ENCODE assay signal across 14 cellular contexts in the genomic region with DNA sequence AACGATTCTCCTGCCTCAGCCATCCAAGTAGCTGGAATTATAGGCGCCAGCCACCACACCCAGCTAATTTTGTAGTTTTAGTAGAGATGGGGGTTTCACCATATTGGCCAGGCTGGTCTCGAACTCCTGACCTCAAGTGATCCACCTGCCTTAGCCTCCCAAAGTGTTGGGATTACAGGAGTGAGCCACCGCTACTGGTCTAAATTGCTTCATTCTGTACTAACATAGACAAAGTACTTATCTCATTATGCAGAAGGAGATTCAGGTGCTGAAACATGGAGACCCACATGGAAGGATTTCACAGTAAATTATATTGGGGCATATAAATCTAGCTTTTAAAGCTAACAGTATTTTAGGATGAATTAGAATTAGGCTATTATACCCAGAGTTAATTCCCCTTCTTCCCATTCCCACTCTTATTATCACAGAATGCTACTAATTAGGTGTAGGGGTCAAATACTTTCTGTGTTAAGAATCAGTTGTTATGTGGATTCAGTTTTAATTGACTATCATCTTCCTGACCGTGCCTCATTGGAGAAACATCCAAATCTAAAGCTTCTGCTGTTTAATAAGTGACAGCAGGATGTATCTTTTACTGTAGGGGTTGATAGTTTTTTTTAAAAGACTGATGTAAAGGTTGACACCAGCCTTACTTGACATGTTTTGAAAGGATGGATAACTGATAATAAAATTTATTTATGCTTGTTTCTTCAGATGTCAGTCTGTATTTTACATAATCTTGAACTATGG. TPM values are rescaled to one million over a fixed set of nuclear protein-coding genes. Genes with fewer than 3 reads are reported as not detected.
DNase-seq lines count a peak whose midpoint lies in the region; ATAC-seq and TF ChIP-seq lines count a peak whose summit lies in the region.
"Had no signal": no experiment of that assay in that cellular context is flagged by ENCODE, and none has a peak within 500 bp of the region (broad histone marks: within the 10 kb centered on the region; RNA-seq: fewer than 3 reads in every experiment).

No MANE protein-coding gene starts in this region.

- no peaks in the 10 kb centered on the region for H3K9me3 Mint-ChIP-seq in brain
- no peaks in the 10 kb centered on the region for H3K9me3 Mint-ChIP-seq in neural progenitor cell

- DNase-seq in neural progenitor cell (ENCODE audit: low spot score) (no peak), left lobe of liver (ENCODE audit: low spot score) (no peak), erythroblast (lab: John Stamatoyannopoulos, UW) (no peak), NCI-H2196 (lab: John Stamatoyannopoulos, UW; ENCODE audit: unreplicated experiment) (no peak)
- DNase-seq: activated gamma-delta T cell; cortex of kidney; H7; head of caudate nucleus; NCI-H1105; NK-92 treated with Interleukin-12 subunit alpha and Interleukin-12 subunit beta, amount 100 ng/mL, for 24 hours; stimulated activated naive CD4-positive, alpha-beta T cell treated with Interleukin-2 at 50 U/mL for 16 hours had no signal

- peak overlapping the region; percentile 4; the same call in 1 of the 2 replicates for H3K4me3 ChIP-seq in DOHH2 (ENCODE audit: low read length)
- H3K4me3 ChIP-seq in Loucy (ENCODE audit: low read length, poor library complexity, severe bottlenecking) = peak overlapping the region; percentile 39
- H3K4me3 ChIP-seq in neural progenitor cell = no peak overlapping the region

- H3K27ac ChIP-seq in DOHH2 (ENCODE audit: low read depth, low read length) (no peak overlapping the region), neural progenitor cell (no peak overlapping the region)

- peaks cover 3% of the 10 kb centered on the region; the same call in 1 of the 2 replicates for H4K20me1 ChIP-seq in DOHH2 (ENCODE audit: control insufficient read depth, insufficient read depth, low read depth, low read length)
- H4K20me1 ChIP-seq in Loucy (ENCODE audit: insufficient read depth, low read length, poor library complexity, severe bottlenecking) = no peaks in the 10 kb centered on the region
- H4K20me1 ChIP-seq in neural progenitor cell (ENCODE audit: low read depth) = no peaks in the 10 kb centered on the region

- H3K4me1 Mint-ChIP-seq in brain = peaks cover 48% of the 10 kb centered on the region
- H3K4me1 Mint-ChIP-seq in neural progenitor cell = peaks cover 11% of the 10 kb centered on the region

- H3K79me2 ChIP-seq in DOHH2 (ENCODE audit: control insufficient read depth, low read length) = peaks cover 53% of the 10 kb centered on the region
- H3K79me2 ChIP-seq in Loucy (ENCODE audit: insufficient read depth, low read length) = peaks cover 48% of the 10 kb centered on the region
- peaks cover 55% of the 10 kb centered on the region for H3K79me2 ChIP-seq in neural progenitor cell (ENCODE audit: low read depth)

- H3K27me3 ChIP-seq in DOHH2 (ENCODE audit: control insufficient read depth, low read length) (no peaks in the 10 kb centered on the region), Loucy (ENCODE audit: insufficient read depth, low read length, poor library complexity, severe bottlenecking) (no peaks in the 10 kb centered on the region), neural progenitor cell (no peaks in the 10 kb centered on the region)

- H3K27me3 Mint-ChIP-seq in brain (peaks cover 5% of the 10 kb centered on the region), neural progenitor cell (ENCODE audit: insufficient read depth, low read depth) (peaks cover 4% of the 10 kb centered on the region)

- no peaks in the 10 kb centered on the region for H3K9me2 ChIP-seq in DOHH2 (replicated peaks; ENCODE audit: control insufficient read depth, low read length)
- no peaks in the 10 kb centered on the region for H3K9me2 ChIP-seq in Loucy (replicated peaks; ENCODE audit: low read depth, low read length)

- H3K4me2 ChIP-seq in DOHH2 (ENCODE audit: low read length) (peak overlapping the region; percentile 8), Loucy (ENCODE audit: low read depth, low read length, poor library complexity, severe bottlenecking) (peak overlapping the region; percentile 47), neural progenitor cell (peak overlapping the region; percentile 29)

- H3K4me3 Mint-ChIP-seq in brain (peak overlapping the region; percentile 64 to 94 (median 74)), neural progenitor cell (peak overlapping the region; percentile 18)

- H3K36me3 ChIP-seq in DOHH2 (ENCODE audit: control insufficient read depth, low read length) (no peaks in the 10 kb centered on the region), Loucy (ENCODE audit: insufficient read depth, low read length) (no peaks in the 10 kb centered on the region), neural progenitor cell (no peaks in the 10 kb centered on the region)

- no peak for TF ChIP-seq POLR2A in erythroblast (IDR thresholded peaks at IDR 0.05; ENCODE audit: low read length)

- ATAC-seq in left lobe of liver = no peak

- H3K4me1 ChIP-seq in DOHH2 (ENCODE audit: control insufficient read depth, low read length) (peaks cover 33% of the 10 kb centered on the region), Loucy (ENCODE audit: insufficient read depth, low read length, poor library complexity, severe bottlenecking) (peaks cover 48% of the 10 kb centered on the region), neural progenitor cell (peaks cover 15% of the 10 kb centered on the region)

- H2AFZ ChIP-seq in Loucy (ENCODE audit: low read length) (no peak overlapping the region), neural progenitor cell (replicated peaks) (no peak overlapping the region)

- no peak overlapping the region for H3K9ac ChIP-seq in Loucy (ENCODE audit: low read depth, low read length, poor library complexity, severe bottlenecking)
- H3K9ac ChIP-seq in neural progenitor cell = no peak overlapping the region

- H3F3A ChIP-seq in DOHH2 (ENCODE audit: control insufficient read depth, insufficient read depth) (peaks cover 13% of the 10 kb centered on the region), Loucy (ENCODE audit: low read depth) (0 out of 2 replicates have a peak, but pooled peaks cover 9% of the 10 kb centered on the region), neural progenitor cell (ENCODE audit: low read depth) (peaks cover 24% of the 10 kb centered on the region)

- no peaks in the 10 kb centered on the region for H3K36me3 Mint-ChIP-seq in brain
- H3K36me3 Mint-ChIP-seq in neural progenitor cell = no peaks in the 10 kb centered on the region

- H3K9me3 ChIP-seq in DOHH2 (ENCODE audit: control insufficient read depth, insufficient read depth, low read length) = no peaks in the 10 kb centered on the region
- H3K9me3 ChIP-seq in Loucy (ENCODE audit: insufficient read depth, low read depth, low read length) = no peaks in the 10 kb centered on the region
- H3K9me3 ChIP-seq in neural progenitor cell (ENCODE audit: low read depth) = no peaks in the 10 kb centered on the region

- H3K27ac Mint-ChIP-seq in brain (peak overlapping the region in 3 of 5 experiments; percentile 46 to 84 (median 72)), neural progenitor cell (no peak overlapping the region)

- TF ChIP-seq CTCF in DOHH2 (IDR thresholded peaks at IDR 0.05; ENCODE audit: low read depth, low read length, poor library complexity, severe bottlenecking) (no peak), Loucy (conservative IDR thresholded peaks at IDR 0.05; ENCODE audit: low read length) (no peak), brain (conservative IDR thresholded peaks at IDR 0.05) (no peak), neural progenitor cell (IDR thresholded peaks at IDR 0.05) (no peak)

RNA-seq across cellular contexts. Expression of gene ADK, which starts 27.2 kb away (rescaled TPM):
- 27.7 TPM for polyA plus RNA-seq in brain (ENCODE audit: insufficient read depth, low read depth, low replicate concordance)
- total RNA-seq in neural progenitor cell (ENCODE audit: low replicate concordance) = 33.5 and 50.9 TPM in 2 replicates
- 76.2 TPM for total RNA-seq in left lobe of liver

RNA-seq across cellular contexts. Expression of gene AP3M1, which starts 27.6 kb away (rescaled TPM):
- 23.6 TPM for polyA plus RNA-seq in brain (ENCODE audit: insufficient read depth, low read depth, low replicate concordance)
- total RNA-seq in neural progenitor cell (ENCODE audit: low replicate concordance) (47.2 and 58.3 TPM in 2 replicates), left lobe of liver (14.6 TPM)
